2 cellular contexts compared by ENCODE assay signal in the genomic region with DNA sequence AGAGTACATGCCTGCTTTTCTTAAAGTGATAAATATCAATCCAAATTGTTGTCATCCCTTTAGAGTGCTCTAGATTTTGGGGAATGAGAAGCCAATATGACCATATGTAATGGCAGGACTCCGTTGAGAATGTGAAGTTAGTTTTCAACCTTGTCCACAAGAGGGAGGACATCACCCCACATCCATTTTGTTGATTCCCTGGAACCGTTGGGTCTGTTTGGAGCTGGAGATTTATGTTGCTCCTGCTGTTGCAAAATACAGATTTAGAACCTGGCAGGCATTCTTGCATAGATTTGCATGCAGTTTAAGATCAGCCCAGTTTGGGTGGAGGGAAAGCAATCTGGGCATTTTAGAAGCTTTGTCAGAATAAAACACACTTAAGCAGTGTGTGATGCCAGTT.
TF ChIP-seq lines count a peak whose summit lies in the region.

No MANE protein-coding gene starts in this region.

TF ChIP-seq in SK-N-SH, 30 proteins besides CTCF, POLR2A, EP300 and RAD21 (continued from another document):
- TF ChIP-seq CHD2 (IDR thresholded peaks at IDR 0.05; ENCODE audit: low read length, partially characterized antibody) (no peak), TAF1 (IDR thresholded peaks at IDR 0.05; ENCODE audit: borderline replicate concordance, low read depth, low read length) (no peak), SMC3 (IDR thresholded peaks at IDR 0.05; ENCODE audit: low read depth, low read length) (no peak), TCF12 (IDR thresholded peaks at IDR 0.05) (no peak), SIN3A (IDR thresholded peaks at IDR 0.05; ENCODE audit: borderline replicate concordance, low read depth, low read length) (no peak), ELF1 (IDR thresholded peaks at IDR 0.05) (no peak), TEAD4 (IDR thresholded peaks at IDR 0.05; ENCODE audit: borderline replicate concordance, insufficient read depth) (no peak), GABPA (IDR thresholded peaks at IDR 0.05; ENCODE audit: low read depth) (no peak), FOSL2 (IDR thresholded peaks at IDR 0.05; ENCODE audit: borderline replicate concordance, low read depth) (no peak), GATA2 (CRISPR knock-in tag; IDR thresholded peaks at IDR 0.05) (no peak)
- TF ChIP-seq, protein P1, sequence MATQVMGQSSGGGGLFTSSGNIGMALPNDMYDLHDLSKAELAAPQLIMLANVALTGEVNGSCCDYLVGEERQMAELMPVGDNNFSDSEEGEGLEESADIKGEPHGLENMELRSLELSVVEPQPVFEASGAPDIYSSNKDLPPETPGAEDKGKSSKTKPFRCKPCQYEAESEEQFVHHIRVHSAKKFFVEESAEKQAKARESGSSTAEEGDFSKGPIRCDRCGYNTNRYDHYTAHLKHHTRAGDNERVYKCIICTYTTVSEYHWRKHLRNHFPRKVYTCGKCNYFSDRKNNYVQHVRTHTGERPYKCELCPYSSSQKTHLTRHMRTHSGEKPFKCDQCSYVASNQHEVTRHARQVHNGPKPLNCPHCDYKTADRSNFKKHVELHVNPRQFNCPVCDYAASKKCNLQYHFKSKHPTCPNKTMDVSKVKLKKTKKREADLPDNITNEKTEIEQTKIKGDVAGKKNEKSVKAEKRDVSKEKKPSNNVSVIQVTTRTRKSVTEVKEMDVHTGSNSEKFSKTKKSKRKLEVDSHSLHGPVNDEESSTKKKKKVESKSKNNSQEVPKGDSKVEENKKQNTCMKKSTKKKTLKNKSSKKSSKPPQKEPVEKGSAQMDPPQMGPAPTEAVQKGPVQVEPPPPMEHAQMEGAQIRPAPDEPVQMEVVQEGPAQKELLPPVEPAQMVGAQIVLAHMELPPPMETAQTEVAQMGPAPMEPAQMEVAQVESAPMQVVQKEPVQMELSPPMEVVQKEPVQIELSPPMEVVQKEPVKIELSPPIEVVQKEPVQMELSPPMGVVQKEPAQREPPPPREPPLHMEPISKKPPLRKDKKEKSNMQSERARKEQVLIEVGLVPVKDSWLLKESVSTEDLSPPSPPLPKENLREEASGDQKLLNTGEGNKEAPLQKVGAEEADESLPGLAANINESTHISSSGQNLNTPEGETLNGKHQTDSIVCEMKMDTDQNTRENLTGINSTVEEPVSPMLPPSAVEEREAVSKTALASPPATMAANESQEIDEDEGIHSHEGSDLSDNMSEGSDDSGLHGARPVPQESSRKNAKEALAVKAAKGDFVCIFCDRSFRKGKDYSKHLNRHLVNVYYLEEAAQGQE (IDR thresholded peaks at IDR 0.05; ENCODE audit: low read depth, low read length) = no peak
- TF ChIP-seq, protein P2, sequence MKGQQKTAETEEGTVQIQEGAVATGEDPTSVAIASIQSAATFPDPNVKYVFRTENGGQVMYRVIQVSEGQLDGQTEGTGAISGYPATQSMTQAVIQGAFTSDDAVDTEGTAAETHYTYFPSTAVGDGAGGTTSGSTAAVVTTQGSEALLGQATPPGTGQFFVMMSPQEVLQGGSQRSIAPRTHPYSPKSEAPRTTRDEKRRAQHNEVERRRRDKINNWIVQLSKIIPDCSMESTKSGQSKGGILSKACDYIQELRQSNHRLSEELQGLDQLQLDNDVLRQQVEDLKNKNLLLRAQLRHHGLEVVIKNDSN (IDR thresholded peaks at IDR 0.05; ENCODE audit: borderline replicate concordance, low read depth) = no peak
TF ChIP-seq in SK-N-SH: peak in this region for 0.

TF ChIP-seq in SK-N-SH treated with all-trans-retinoic acid at 6 μM for 48 hours, 23 proteins besides CTCF, POLR2A, EP300 and RAD21 (continued from another document):
- TF ChIP-seq TCF4 (CRISPR knock-in tag; IDR thresholded peaks at IDR 0.05; ENCODE audit: borderline replicate concordance) = no peak
